ENCODE assay signal across 11 cellular contexts in genomic region chr12:123094349-123095073, GRCh38. TPM values are rescaled to one million over a fixed set of nuclear protein-coding genes. Genes with fewer than 3 reads are reported as not detected.
DNase-seq lines count a peak whose midpoint lies in the region; ATAC-seq, FAIRE-seq and TF ChIP-seq lines count a peak whose summit lies in the region.
"Had no signal": no experiment of that assay in that cellular context is flagged by ENCODE, and none has a peak within 500 bp of the region (broad histone marks: within the 10 kb centered on the region; RNA-seq: fewer than 3 reads in every experiment).

No MANE protein-coding gene starts in this region.

- H2AFZ ChIP-seq in HepG2 (ENCODE audit: low read length), result no peak overlapping the region

- H3K36me3 ChIP-seq in breast epithelium (no peaks in the 10 kb centered on the region), HepG2 (replicated peaks in 1 of 2; ENCODE audit: control insufficient read depth in 1 of 2, insufficient read depth in 2 of 2, low read length in 2 of 2) (peaks cover 0 to 3% of the 10 kb centered on the region in 2 experiments; a peak in 3 of 5 replicates)

- FAIRE-seq in HepG2 (lab: Jason Lieb, UNC) (peak; percentile 86), urothelium cell line (lab: Jason Lieb, UNC) (no peak)

- TF ChIP-seq CTCF in breast epithelium (IDR thresholded peaks at IDR 0.05) (no peak), HepG2 (CRISPR knock-in tag; IDR thresholded peaks at IDR 0.05) (no peak)

- no peaks in the 10 kb centered on the region for H3K79me2 ChIP-seq in HepG2 (ENCODE audit: insufficient read depth, low read length)

- H3K27me3 ChIP-seq in breast epithelium, result peaks cover 0 to 3% of the 10 kb centered on the region in 2 donors
- no peaks in the 10 kb centered on the region for H3K27me3 ChIP-seq in HepG2 (ENCODE audit: control insufficient read depth in 1 of 2, insufficient read depth in 2 of 2, low read length in 2 of 2)

- H3K9me3 ChIP-seq in breast epithelium (no peaks in the 10 kb centered on the region), HepG2 (ENCODE audit: low read length) (no peaks in the 10 kb centered on the region)

- no peaks in the 10 kb centered on the region for H4K20me1 ChIP-seq in HepG2 (ENCODE audit: insufficient read depth, low read length)

- in situ Hi-C loops in HepG2 (cut with HindIII; ENCODE audit: extremely low pct_ligation_motif_present, low pct_unique_long_range_greater_than_20kb), result no loop called here

- TF ChIP-seq RAD21 in HepG2 (CRISPR knock-in tag; IDR thresholded peaks at IDR 0.05), result no peak

- peak overlapping the region; percentile 51 for H3K4me2 ChIP-seq in HepG2 (ENCODE audit: low read depth, low read length)

- ATAC-seq in HepG2, result peak; percentile 69

- intact Hi-C loops in breast epithelium (cut with DNase I; ENCODE audit: low total_unique reads) (no loop called here), HepG2 (cut with micrococcal nuclease; ENCODE audit: unreplicated experiment) (loop anchor here (5.0 kb wide), 1 partner anchor 48 kb away; no protein-coding TSS in a partner anchor)

- peak overlapping the region; percentile 31; the same call in 1 of the 2 replicates for H3K9ac ChIP-seq in HepG2 (ENCODE audit: insufficient read depth, low read depth, low read length)

- 12% methylated on average over 13 of the region's 18 CpGs for WGBS in HepG2 (ENCODE audit: low lambda C conversion rate)

- H3K4me1 ChIP-seq in breast epithelium (peaks cover 0 to 26% of the 10 kb centered on the region in 2 donors), HepG2 (ENCODE audit: insufficient read depth, low read length) (peaks cover 78% of the 10 kb centered on the region)

- TF ChIP-seq EP300 in HepG2 (IDR thresholded peaks at IDR 0.05; ENCODE audit: low read depth in 2 of 2, low read length in 2 of 2) (peak in 1 of 2 experiments; percentile 68; a peak in 2 of 4 replicates), HepG2 (CRISPR knock-in tag; IDR thresholded peaks at IDR 0.05; ENCODE audit: borderline replicate concordance) (peak; percentile 46; the same call in 1 of the 2 replicates)

- peak overlapping the region; percentile 73 to 80 for H3K27ac ChIP-seq in breast epithelium
- H3K27ac ChIP-seq in HepG2 (ENCODE audit: extremely low read length, insufficient read depth, low read length), result peak overlapping the region; percentile 53

- POLR2A ChIA-PET in HepG2 (lab: Yijun Ruan, JAX), result interaction anchor here (0.9 to 1.8 kb wide), 6 partner anchors 8 to 138 kb away, joined by 3 to 11 read pairs (median 7); partner anchors contain the start of genes MPHOSPH9 and MTRFR

- H3K4me3 ChIP-seq in breast epithelium, result peak overlapping the region in 1 of 3 donors; percentile 35
- peak overlapping the region in 1 of 3 experiments; percentile 30; a peak in 1 of 6 replicates for H3K4me3 ChIP-seq in HepG2 (replicated peaks in 1 of 3; ENCODE audit: insufficient read depth in 1 of 3, low read depth in 2 of 3, low read length in 3 of 3)

- DNase-seq in SIG-M5 treated with dmso at 0.1 percent for 504 hours (lab: John Stamatoyannopoulos, UW; ENCODE audit: unreplicated experiment) (peak; percentile 10), SIG-M5 (lab: John Stamatoyannopoulos, UW) (no peak), breast epithelium (ENCODE audit: low spot score in 2 of 2) (peak; percentile 81 to 82), HepG2 (ENCODE audit: low spot score) (peak; percentile 79), urothelium cell line (ENCODE audit: low spot score) (peak; percentile 65), NCI-H526 (lab: John Stamatoyannopoulos, UW) (no peak), D341Med (ENCODE audit: low spot score) (no peak), NCI-H774 (lab: John Stamatoyannopoulos, UW) (no peak)
- DNase-seq: activated CD4-positive, alpha-beta T cell treated with anti-CD3 and anti-CD28 coated beads, Interleukin-2, amount 10 ng/mL, durations not matched to agents 7 days and 5 days; NCI-H1092 treated with DMSO at 0.1 percent for 48 hours; stimulated activated CD4-positive, alpha-beta T cell treated with anti-CD3 and anti-CD28 coated beads, Interleukin-12 subunit alpha, Interleukin-12 subunit beta, amount 100 ng/mL, for 4 hours had no signal

- TF ChIP-seq POLR2A in breast epithelium (IDR thresholded peaks at IDR 0.05) (no peak), HepG2 (IDR thresholded peaks at IDR 0.05; ENCODE audit: insufficient read depth in 1 of 2, low read depth in 2 of 2, low read length in 2 of 2) (no peak)

- BruUV-seq in HepG2 (replicated peaks; lab: Mats Ljungman, UMichigan), result no TSS peak

- CTCF ChIA-PET in HepG2 (lab: Yijun Ruan, JAX; ENCODE audit: low intra/inter-chr PET ratio, low total read pairs), result no interaction called here

TF ChIP-seq in HepG2, 621 proteins besides CTCF, POLR2A, EP300 and RAD21 (continues in another document):
- TF ChIP-seq JUN (CRISPR knock-in tag; IDR thresholded peaks at IDR 0.05) (peak; percentile 82), MAZ (IDR thresholded peaks at IDR 0.05; ENCODE audit: borderline replicate concordance, low read depth, low read length) (0 out of 2 replicates have a peak, but pooled peaks have one; percentile 19), MAZ (CRISPR knock-in tag; IDR thresholded peaks at IDR 0.05; ENCODE audit: low read depth) (no peak), BORCS8-MEF2B (CRISPR knock-in tag; IDR thresholded peaks at IDR 0.05) (no peak), ZNF576 (CRISPR knock-in tag; IDR thresholded peaks at IDR 0.05) (no peak), HMGXB3 (CRISPR knock-in tag; IDR thresholded peaks at IDR 0.05; ENCODE audit: borderline replicate concordance) (peak; percentile 29; the same call in 1 of the 2 replicates)

RNA-seq across cellular contexts. Expression of gene PITPNM2, which starts 56.4 kb away (rescaled TPM):
- total RNA-seq in breast epithelium, result 1 to 10 TPM; 2.3 to 7.5 (median 2.4) TPM
- 4.2 and 4.7 TPM in 2 replicates for total RNA-seq in HepG2 (2016; rRNA removed; fragmentation: Illumina TruSeq; extraction: Trizol)
- 2.8 and 3.0 TPM in 2 replicates for total RNA-seq in HepG2 (2016; cell fraction: cytosol; rRNA removed; fragmentation: Illumina TruSeq; extraction: Trizol; ENCODE audit: low read depth)
- total RNA-seq in HepG2 (2016; cell fraction: insoluble cytoplasmic fraction; rRNA removed; fragmentation: Illumina TruSeq; extraction: Trizol), result 4.4 and 4.6 TPM in 2 replicates
- total RNA-seq in HepG2 (2016; cell fraction: membrane; rRNA removed; fragmentation: Illumina TruSeq; extraction: Trizol), result 4.6 and 5.9 TPM in 2 replicates
- 8.8 and 10.6 TPM in 2 replicates for total RNA-seq in HepG2 (2016; cell fraction: nucleus; rRNA removed; fragmentation: Illumina TruSeq; extraction: Trizol)
- polyA plus RNA-seq in HepG2 (2011; rRNA removed), result 5.3 TPM in 2 replicates
- 1.9 and 2.8 TPM in 2 replicates for polyA plus RNA-seq in HepG2 (2011; cell fraction: cytosol; rRNA removed)
- 29.2 and 36.9 TPM in 2 replicates for polyA plus RNA-seq in HepG2 (2011; cell fraction: nucleus; rRNA removed)
- 4.9 and 8.6 TPM in 2 replicates for polyA plus RNA-seq in HepG2 (2012)
- polyA plus RNA-seq in HepG2 (2016; cell fraction: cytosol; fragmentation: Illumina TruSeq; extraction: Trizol; ENCODE audit: low read depth), result 2.0 and 2.7 TPM in 2 replicates
- polyA plus RNA-seq in HepG2 (2016; cell fraction: insoluble cytoplasmic fraction; fragmentation: Illumina TruSeq; extraction: Trizol; ENCODE audit: low read depth), result 4.0 and 5.3 TPM in 2 replicates
- polyA plus RNA-seq in HepG2 (2016; cell fraction: membrane; fragmentation: Illumina TruSeq; extraction: Trizol; ENCODE audit: low read depth), result 3.2 and 3.3 TPM in 2 replicates
- 22.7 and 28.3 TPM in 2 replicates for polyA plus RNA-seq in HepG2 (2016; cell fraction: nucleus; fragmentation: Illumina TruSeq; extraction: Trizol; ENCODE audit: insufficient read depth, low read depth)
- 9.4 and 13.8 TPM in 2 replicates for polyA minus RNA-seq in HepG2 (2011; rRNA and poly(A)+ RNA removed; ENCODE audit: low replicate concordance)
- 4.8 and 6.2 TPM in 2 replicates for polyA minus RNA-seq in HepG2 (2011; cell fraction: cytosol; rRNA and poly(A)+ RNA removed)
- 17.6 and 22.1 TPM in 2 replicates for polyA minus RNA-seq in HepG2 (2011; cell fraction: nucleus; rRNA and poly(A)+ RNA removed)

Comparison
In these comparisons a context has a peak if more than half of its experiments do, and no peak if none do; other contexts are left out.
1. DNase-seq: peak in SIG-M5 treated with dmso at 0.1 percent for 504 hours (single experiment), breast epithelium (2 of 2), HepG2 (single experiment) and urothelium cell line (single experiment); none in SIG-M5 (single experiment), NCI-H526 (0 of 2), D341Med (single experiment) and NCI-H774 (single experiment).